Comparison of ENCODE assay signal across 34 cellular contexts in genomic region chr7:74010407-74010806, GRCh38. TPM values are rescaled to one million over a fixed set of nuclear protein-coding genes. Genes with fewer than 3 reads are reported as not detected.
DNase-seq lines count a peak whose midpoint lies in the region; ATAC-seq and TF ChIP-seq lines count a peak whose summit lies in the region.
"Had no signal": no experiment of that assay in that cellular context is flagged by ENCODE, and none has a peak within 500 bp of the region (broad histone marks: within the 10 kb centered on the region; RNA-seq: fewer than 3 reads in every experiment).

No MANE protein-coding gene starts in this region.

- H3K27me3 Mint-ChIP-seq in natural killer cell (ENCODE audit: low read depth in 2 of 2): no peaks in the 10 kb centered on the region

- H3K36me3 ChIP-seq in IMR-90 (ENCODE audit: control insufficient read depth, insufficient read depth, low read length) (no peaks in the 10 kb centered on the region), psoas muscle (ENCODE audit: insufficient read depth in 1 of 2, low read depth in 1 of 2) (no peaks in the 10 kb centered on the region)
- H3K36me3 ChIP-seq: cardiac muscle cell, HAP-1, left lung, neutrophil, prostate gland had no signal

- H2AFZ ChIP-seq in IMR-90 (replicated peaks; ENCODE audit: low read length, poor library complexity): peak overlapping the region; percentile 75

- peak overlapping the region; percentile 72 for H2AK9ac ChIP-seq in IMR-90 (replicated peaks; ENCODE audit: low read depth, low read length, poor library complexity)

- in situ Hi-C loops in IMR-90 (cut with MboI; ENCODE audit: low sequenced_read_pairs): no loop called here

- H3K4me3 ChIP-seq in IMR-90 (ENCODE audit: insufficient read depth, low read depth, low read length) (no peak overlapping the region), coronary artery (peak overlapping the region; percentile 39), psoas muscle (no peak overlapping the region)
- H3K4me3 ChIP-seq: cardiac muscle cell, HAP-1, left lung, prostate gland, smooth muscle cell had no signal

- no peak for TF ChIP-seq CTCF in IMR-90 (conservative IDR thresholded peaks at IDR 0.05; ENCODE audit: low read depth, low read length)
- no peak for TF ChIP-seq CTCF in coronary artery (IDR thresholded peaks at IDR 0.05)
- TF ChIP-seq CTCF in psoas muscle (IDR thresholded peaks at IDR 0.05): no peak
- TF ChIP-seq CTCF in natural killer cell (IDR thresholded peaks at IDR 0.05): no peak

- H4K91ac ChIP-seq in IMR-90 (ENCODE audit: insufficient read depth, low read depth, low read length): 0 out of 2 replicates have a peak overlapping the region, but pooled peaks have one; percentile 68

- peak overlapping the region; percentile 63 for H2BK120ac ChIP-seq in IMR-90 (ENCODE audit: low read depth, low read length)

- H3K27ac Mint-ChIP-seq in natural killer cell: no peak overlapping the region
- H3K27ac Mint-ChIP-seq: activated naive CD4-positive, alpha-beta T cell treated with anti-CD3 and anti-CD28 coated beads, Interleukin-2, amount 50 U/mL, for 72 hours; activated T-helper 2 cell treated with anti-CD3 and anti-CD28 coated beads, Interferon-gamma antibody, Interleukin-2, Interleukin-4, amounts not matched to agents 10 μg/mL and 5 μg/mL and 100 μg/mL, durations not matched to agents 14 hours and 24 hours and 36 hours; effector memory CD8-positive, alpha-beta T cell; T-helper 2 cell treated with Interferon-gamma antibody and Interleukin-4, amounts not matched to agents 5 μg/mL and 100 μg/mL, for 36 hours had no signal

- H3K4me1 ChIP-seq in IMR-90 (ENCODE audit: control insufficient read depth, insufficient read depth, low read length) (peaks cover 9% of the 10 kb centered on the region; the same call in 1 of the 2 replicates), psoas muscle (peaks cover 36% of the 10 kb centered on the region)
- H3K4me1 ChIP-seq: HAP-1, prostate gland had no signal

- H2AK5ac ChIP-seq in IMR-90 (ENCODE audit: low read depth, low read length): no peak overlapping the region

- no peak overlapping the region for H3K56ac ChIP-seq in IMR-90 (ENCODE audit: extremely low read depth, insufficient read depth, low read length)

- peaks cover 0 to 4% of the 10 kb centered on the region in 2 donors for H3K4me1 Mint-ChIP-seq in natural killer cell
- H3K4me1 Mint-ChIP-seq: CD8-positive, alpha-beta memory T cell had no signal

- intact Hi-C loops in IMR-90 (cut with micrococcal nuclease): no loop called here
- intact Hi-C loops in psoas muscle (cut with DNase I): no loop called here
- intact Hi-C loops in natural killer cell (cut with micrococcal nuclease): no loop called here

- no peaks in the 10 kb centered on the region for H3K9me3 ChIP-seq in IMR-90 (ENCODE audit: control insufficient read depth, insufficient read depth, low read length)
- H3K9me3 ChIP-seq in psoas muscle: no peaks in the 10 kb centered on the region
- H3K9me3 ChIP-seq: HAP-1, left lung, neutrophil, prostate gland, SK-N-SH had no signal

- H3K27ac ChIP-seq in IMR-90 (ENCODE audit: insufficient read depth, low read length): no peak overlapping the region
- peak overlapping the region; percentile 86 to 97 for H3K27ac ChIP-seq in coronary artery
- peak overlapping the region; percentile 74 for H3K27ac ChIP-seq in psoas muscle
- H3K27ac ChIP-seq: cardiac muscle cell, HL-60, left lung, neutrophil, prostate gland had no signal

- H3K9me1 ChIP-seq in IMR-90 (ENCODE audit: insufficient read depth, low read length): peaks cover 6% of the 10 kb centered on the region

- H2BK20ac ChIP-seq in IMR-90 (ENCODE audit: low read depth, low read length): no peak overlapping the region

- no peak overlapping the region for H2BK15ac ChIP-seq in IMR-90 (ENCODE audit: low read depth, low read length)

- H4K8ac ChIP-seq in IMR-90 (ENCODE audit: low read depth in 2 of 2, low read length in 2 of 2): no peak overlapping the region

- no peak overlapping the region for H3K4me2 ChIP-seq in IMR-90 (ENCODE audit: low read depth, low read length)
- H3K4me2 ChIP-seq: SK-N-SH, smooth muscle cell had no signal

- POLR2A ChIA-PET in IMR-90 (lab: Charles Lee; ENCODE audit: unreplicated experiment): no interaction called here

- no peaks in the 10 kb centered on the region for H3K36me3 Mint-ChIP-seq in natural killer cell
- H3K36me3 Mint-ChIP-seq: activated naive CD4-positive, alpha-beta T cell treated with anti-CD3 and anti-CD28 coated beads, Interleukin-2, amount 50 U/mL, for 72 hours; CD8-positive, alpha-beta memory T cell had no signal

- no peak overlapping the region for H2BK5ac ChIP-seq in IMR-90 (ENCODE audit: low read depth, low read length, poor library complexity, severe bottlenecking)

- H3K9ac ChIP-seq in IMR-90 (ENCODE audit: low read depth, low read length): no peak overlapping the region
- H3K9ac ChIP-seq: SK-N-SH had no signal

- no peak overlapping the region for H3K4me3 Mint-ChIP-seq in natural killer cell
- H3K4me3 Mint-ChIP-seq: CD8-positive, alpha-beta memory T cell; effector memory CD8-positive, alpha-beta T cell; T-helper 2 cell treated with Interferon-gamma antibody and Interleukin-4, amounts not matched to agents 5 μg/mL and 100 μg/mL, for 36 hours had no signal

- TF ChIP-seq POLR2A in IMR-90 (IDR thresholded peaks at IDR 0.05; ENCODE audit: low read depth, low read length): no peak

- H4K20me1 ChIP-seq in IMR-90 (ENCODE audit: insufficient read depth, low read length): no peaks in the 10 kb centered on the region

- no peak for TF ChIP-seq RAD21 in IMR-90 (IDR thresholded peaks at IDR 0.05; ENCODE audit: low read length)

- DNase-seq in AG08396 (ENCODE audit: low spot score) (peak; percentile 65), IMR-90 (peak; percentile 54), coronary artery (ENCODE audit: low spot score) (peak; percentile 94), psoas muscle (peak in 1 of 2 donors; percentile 71), natural killer cell (no peak), NCI-H82 treated with DMSO at 0.1 percent for 48 hours (lab: John Stamatoyannopoulos, UW; ENCODE audit: unreplicated experiment) (no peak), putamen (ENCODE audit: low spot score) (no peak)
- DNase-seq: activated CD4-positive, alpha-beta T cell treated with anti-CD3 and anti-CD28 coated beads for 4 hours; activated CD8-positive, alpha-beta memory T cell treated with anti-CD3 and anti-CD28 coated beads for 24 hours; activated T-cell treated with anti-CD3 and anti-CD28 coated beads for 4 hours; amygdala; CD8-positive, alpha-beta memory T cell; cortex of kidney; effector memory CD8-positive, alpha-beta T cell; head of caudate nucleus; islet precursor cell; KG1; left lung; mesenchymal stem cell; NCI-H2029; NCI-H510A treated with DMSO at 0.1 percent for 48 hours; PC-3; SK-N-SH; stimulated activated naive CD8-positive, alpha-beta T cell treated with anti-CD3 and anti-CD28 coated beads, Interleukin-15, Interleukin-2, amounts not matched to agents 100 U/mL and 50 U/mL, for 24 hours had no signal

- no TSS peak for BruUV-seq in IMR-90 (replicated peaks; lab: Mats Ljungman, UMichigan)

- no peaks in the 10 kb centered on the region for H3K79me1 ChIP-seq in IMR-90 (ENCODE audit: low read depth in 1 of 2, low read length in 2 of 2)

- H3K27me3 ChIP-seq in IMR-90 (ENCODE audit: control insufficient read depth, insufficient read depth, low read length): no peaks in the 10 kb centered on the region
- no peaks in the 10 kb centered on the region for H3K27me3 ChIP-seq in psoas muscle (ENCODE audit: insufficient read depth in 3 of 3, low read length in 2 of 3)
- H3K27me3 ChIP-seq: cardiac muscle cell, left lung, neutrophil had no signal

- peak overlapping the region; percentile 49; the same call in 1 of the 2 replicates for H3K4ac ChIP-seq in IMR-90 (ENCODE audit: low read depth, low read length)

- 0 out of 2 replicates have a peak overlapping the region, but pooled peaks have one; percentile 75 for H3K14ac ChIP-seq in IMR-90 (replicated peaks; ENCODE audit: low read depth, low read length)

- CTCF ChIA-PET in IMR-90 (lab: Yijun Ruan, JAX): no interaction called here

- H3K23ac ChIP-seq in IMR-90 (ENCODE audit: low read depth, low read length): no peak overlapping the region

- H3K9me3 Mint-ChIP-seq in natural killer cell: no peaks in the 10 kb centered on the region
- H3K9me3 Mint-ChIP-seq: activated naive CD4-positive, alpha-beta T cell treated with anti-CD3 and anti-CD28 coated beads, Interleukin-2, amount 50 U/mL, for 72 hours; activated T-helper 2 cell treated with anti-CD3 and anti-CD28 coated beads, Interferon-gamma antibody, Interleukin-2, Interleukin-4, amounts not matched to agents 10 μg/mL and 5 μg/mL and 100 μg/mL, durations not matched to agents 14 hours and 24 hours and 36 hours; CD8-positive, alpha-beta memory T cell; effector memory CD8-positive, alpha-beta T cell; T-helper 2 cell treated with Interferon-gamma antibody and Interleukin-4, amounts not matched to agents 5 μg/mL and 100 μg/mL, for 36 hours had no signal

- H3K18ac ChIP-seq in IMR-90 (ENCODE audit: low read depth, low read length): no peak overlapping the region

- dilution Hi-C loops in IMR-90 (cut with HindIII; ENCODE audit: low sequenced_read_pairs, unreplicated experiment): no loop called here

- ATAC-seq in IMR-90 (ENCODE audit: low read depth) (no peak), psoas muscle (peak in 3 of 4 donors; percentile 23 to 37 (median 34)), natural killer cell (no peak), GM18873 (IDR thresholded peaks at IDR 0.05; ENCODE audit: low FRiP score, unreplicated experiment) (no peak)
- ATAC-seq: activated naive CD4-positive, alpha-beta T cell treated with anti-CD3 and anti-CD28 coated beads, Interleukin-2, amount 50 U/mL, for 72 hours; effector memory CD8-positive, alpha-beta T cell; left lung; PC-3; stimulated activated naive CD8-positive, alpha-beta T cell treated with anti-CD3 and anti-CD28 coated beads, Interleukin-15, Interleukin-2, amounts not matched to agents 100 U/mL and 50 U/mL, for 24 hours had no signal

- no peak overlapping the region for H4K5ac ChIP-seq in IMR-90 (ENCODE audit: low read depth, low read length)

- 29% methylated on average over 6 of the region's 16 CpGs; no CpG with 5 or more reads in 1 of the 2 experiments for WGBS in IMR-90 (ENCODE audit: extremely low coverage in 2 of 2, insufficient read length in 1 of 2), 2 experiments
- 19 to 31% (median 27%) methylated on average over 15 to 16 of the region's 16 CpGs for WGBS in psoas muscle, 3 donors

TF ChIP-seq in IMR-90, 13 proteins besides CTCF, POLR2A, EP300 and RAD21 (continues in another document):
- TF ChIP-seq MAZ (IDR thresholded peaks at IDR 0.05; ENCODE audit: borderline replicate concordance, low read depth, low read length) (0 out of 2 replicates have a peak, but pooled peaks have one; percentile 50), NFE2L2 (IDR thresholded peaks at IDR 0.05; ENCODE audit: low read depth, low read length) (no peak)

RNA-seq across cellular contexts. Expression of gene ELN, which starts 17.6 kb away (rescaled TPM):
- total RNA-seq in IMR-90 (2012; rRNA removed): 1.9 and 2.2 TPM in 2 replicates
- 14.3 and 15.3 TPM in 2 replicates for polyA plus RNA-seq in IMR-90 (2012; rRNA removed)
- 9.6 and 12.3 TPM in 2 replicates for polyA plus RNA-seq in IMR-90 (2012; cell fraction: cytosol; rRNA removed)
- 5.9 and 15.2 TPM in 2 replicates for polyA plus RNA-seq in IMR-90 (2012; cell fraction: nucleus; rRNA removed; ENCODE audit: low replicate concordance)
- total RNA-seq in psoas muscle: 10 to 100 TPM; 15.4 to 41.1 (median 36.4) TPM
- 10 to 100 TPM; 10.6 to 16.3 (median 15.5) TPM for polyA plus RNA-seq in psoas muscle
- total RNA-seq in natural killer cell: under 1 TPM in 1 of 3 donors, not detected in 2; 0.75 TPM
- total RNA-seq: activated naive CD4-positive, alpha-beta T cell treated with anti-CD3 and anti-CD28 coated beads, Interleukin-2, amount 50 U/mL, for 72 hours; activated T-helper 2 cell treated with anti-CD3 and anti-CD28 coated beads, Interferon-gamma antibody, Interleukin-2, Interleukin-4, amounts not matched to agents 10 μg/mL and 5 μg/mL and 100 μg/mL, durations not matched to agents 14 hours and 24 hours and 36 hours; CD8-positive, alpha-beta memory T cell had no signal
- polyA plus RNA-seq: cardiac muscle cell; CD8-positive, alpha-beta memory T cell; smooth muscle cell had no signal

Comparison
In these comparisons a context has a peak if more than half of its experiments do, and no peak if none do; other contexts are left out.
1. DNase-seq: peak in AG08396 (single experiment), IMR-90 (single experiment) and coronary artery (single experiment); none in natural killer cell (single experiment), NCI-H82 treated with DMSO at 0.1 percent for 48 hours (single experiment) and putamen (single experiment).
2. ATAC-seq: peak in psoas muscle (3 of 4); none in IMR-90 (single experiment), natural killer cell (0 of 3) and GM18873 (single experiment).